In genomic region chr10:33706746-33707145, GRCh38 we compare ENCODE assay signal across 25 cellular contexts.
DNase-seq lines count a peak whose midpoint lies in the region; ATAC-seq, FAIRE-seq and TF ChIP-seq lines count a peak whose summit lies in the region.
"Had no signal": no experiment of that assay in that cellular context is flagged by ENCODE, and none has a peak within 500 bp of the region (broad histone marks: within the 10 kb centered on the region; RNA-seq: fewer than 3 reads in every experiment).

No MANE protein-coding gene starts in this region.

- peaks cover 21% of the 10 kb centered on the region for H3K4me1 ChIP-seq in ACC112 (ENCODE audit: control insufficient read depth, insufficient read depth, low read length, unreplicated experiment)
- peaks cover 0 to 5% (median 0%) of the 10 kb centered on the region in 4 experiments; a peak in 2 of 7 replicates for H3K4me1 ChIP-seq in H1 (replicated peaks in 1 of 4; ENCODE audit: control insufficient read depth in 3 of 4, insufficient read depth in 4 of 4, low read length in 3 of 4)
- H3K4me1 ChIP-seq in right cardiac atrium (ENCODE audit: control insufficient read depth, insufficient read depth, low read length): peaks cover 8% of the 10 kb centered on the region
- H3K4me1 ChIP-seq in thyroid gland: no peaks in the 10 kb centered on the region
- H3K4me1 ChIP-seq: ascending aorta, prostate gland had no signal

- FAIRE-seq in H1 (lab: Jason Lieb, UNC): no peak
- FAIRE-seq: GM19239 had no signal

- no peak overlapping the region for H4K5ac ChIP-seq in H1 (ENCODE audit: insufficient read length, low read depth, low read length)

- H2BK120ac ChIP-seq in H1 (replicated peaks; ENCODE audit: low read depth, low read length): peak overlapping the region; percentile 18

- no peak for TF ChIP-seq CTCF in HFFc6 (IDR thresholded peaks at IDR 0.05)
- TF ChIP-seq CTCF in H1 (IDR thresholded peaks at IDR 0.05; ENCODE audit: control extremely low read depth in 1 of 3, insufficient read depth in 1 of 3, low read depth in 1 of 3, low read length in 3 of 3): no peak
- TF ChIP-seq CTCF in thyroid gland (IDR thresholded peaks at IDR 0.05): no peak

- H2BK5ac ChIP-seq in H1 (ENCODE audit: low read depth, low read length): no peak overlapping the region

- no peak overlapping the region for H4K91ac ChIP-seq in H1 (replicated peaks; ENCODE audit: insufficient read length, low read length)

- no peak for TF ChIP-seq EP300 in H1 (IDR thresholded peaks at IDR 0.05; ENCODE audit: borderline replicate concordance in 1 of 2, low read depth in 2 of 2, low read length in 2 of 2)

- H2AK5ac ChIP-seq in H1 (ENCODE audit: low read depth, low read length): no peak overlapping the region

- no peaks in the 10 kb centered on the region for H3K36me3 Mint-ChIP-seq in HFFc6 (ENCODE audit: low read depth)
- H3K36me3 Mint-ChIP-seq: activated CD4-positive, alpha-beta memory T cell treated with anti-CD3 and anti-CD28 coated beads for 36 hours; CD8-positive, alpha-beta memory T cell; naive thymus-derived CD4-positive, alpha-beta T cell had no signal

- no peak overlapping the region for H3K14ac ChIP-seq in H1 (ENCODE audit: insufficient read length)

- H3K79me1 ChIP-seq in H1 (ENCODE audit: low read depth, low read length): no peaks in the 10 kb centered on the region

- CTCF ChIA-PET in H1 (lab: Charles Lee; ENCODE audit: partially characterized antibody): no interaction called here

- no peak overlapping the region for H3K4me3 ChIP-seq in ACC112 (ENCODE audit: low read depth, low read length)
- H3K4me3 ChIP-seq in H1 (ENCODE audit: extremely low read depth in 1 of 4, insufficient read depth in 2 of 4, low read depth in 3 of 4, low read length in 4 of 4): no peak overlapping the region
- H3K4me3 ChIP-seq in right cardiac atrium (ENCODE audit: low read length): no peak overlapping the region
- H3K4me3 ChIP-seq in thyroid gland (replicated peaks in 1 of 3): no peak overlapping the region
- H3K4me3 ChIP-seq: ascending aorta, lung, prostate gland, tibial artery had no signal

- no peak for TF ChIP-seq POLR2A in H1 (IDR thresholded peaks at IDR 0.05; ENCODE audit: control extremely low read depth in 1 of 2, low read depth in 2 of 2, low read length in 2 of 2)
- TF ChIP-seq POLR2A in thyroid gland (IDR thresholded peaks at IDR 0.05): no peak

- no peak overlapping the region for H3K23ac ChIP-seq in H1 (ENCODE audit: insufficient read length)

- no peaks in the 10 kb centered on the region for H3K36me3 ChIP-seq in ACC112 (ENCODE audit: insufficient read depth, low read length)
- no peaks in the 10 kb centered on the region for H3K36me3 ChIP-seq in H1 (ENCODE audit: control insufficient read depth in 2 of 4, insufficient read depth in 4 of 4, low read length in 3 of 4)
- no peaks in the 10 kb centered on the region for H3K36me3 ChIP-seq in thyroid gland
- H3K36me3 ChIP-seq: ascending aorta, prostate gland, tibial artery, WERI-Rb-1 had no signal

- H3K27ac Mint-ChIP-seq in HFFc6: peak overlapping the region; percentile 9; the same call in 1 of the 2 replicates
- H3K27ac Mint-ChIP-seq: activated CD4-positive, alpha-beta memory T cell treated with anti-CD3 and anti-CD28 coated beads for 36 hours; CD8-positive, alpha-beta memory T cell; naive thymus-derived CD4-positive, alpha-beta T cell had no signal

- DNase-seq in HFFc6: peak; percentile 15
- DNase-seq in H1 (ENCODE audit: low read depth in 1 of 2, low spot score in 2 of 2): no peak
- no peak for DNase-seq in right cardiac atrium
- no peak for DNase-seq in thyroid gland
- no peak for DNase-seq in cortex of kidney (lab: John Stamatoyannopoulos, UW)
- DNase-seq: ACHN; activated CD4-positive, alpha-beta memory T cell treated with anti-CD3 and anti-CD28 coated beads for 36 hours; activated naive CD4-positive, alpha-beta T cell; CD8-positive, alpha-beta memory T cell; DMS79 treated with DMSO at 0.1 percent for 48 hours; KBM-7; naive thymus-derived CD4-positive, alpha-beta T cell; NCI-H510A treated with DMSO at 0.1 percent for 48 hours; SHP77 treated with DMSO at 0.1 percent for 48 hours; stimulated activated CD4-positive, alpha-beta T cell treated with anti-CD3 and anti-CD28 coated beads, Interleukin-12 subunit alpha, Interleukin-12 subunit beta, amount 100 ng/mL, for 4 hours; T-helper 1 cell; WERI-Rb-1 had no signal

- H2AFZ ChIP-seq in ACC112 (ENCODE audit: low read length, unreplicated experiment) (no peak overlapping the region), H1 (ENCODE audit: low read length) (no peak overlapping the region)

- H3K23me2 ChIP-seq in H1 (ENCODE audit: low read depth, low read length): no peaks in the 10 kb centered on the region

- H3K9ac ChIP-seq in H1 (replicated peaks in 1 of 4; ENCODE audit: extremely low read depth in 1 of 4, low read depth in 3 of 4, low read length in 3 of 4): no peak overlapping the region

- H3K4me1 Mint-ChIP-seq in HFFc6 (ENCODE audit: low read depth): peaks cover 43% of the 10 kb centered on the region
- H3K4me1 Mint-ChIP-seq: CD8-positive, alpha-beta memory T cell; naive thymus-derived CD4-positive, alpha-beta T cell had no signal

- no peak overlapping the region for H2BK20ac ChIP-seq in H1 (ENCODE audit: low read length)

- TF ChIP-seq RAD21 in H1 (IDR thresholded peaks at IDR 0.05 in 1 of 2, conservative IDR thresholded peaks at IDR 0.05 in 1 of 2; ENCODE audit: low read depth in 2 of 2, low read length in 2 of 2): no peak

- no peak overlapping the region for H3K56ac ChIP-seq in H1 (replicated peaks; ENCODE audit: insufficient read length, low read depth, low read length)

- peak; percentile 48 to 55 for ATAC-seq in right cardiac atrium
- ATAC-seq in GM19351 (IDR thresholded peaks at IDR 0.05; ENCODE audit: unreplicated experiment): no peak
- ATAC-seq in GM19452 (IDR thresholded peaks at IDR 0.05; ENCODE audit: unreplicated experiment): no peak
- ATAC-seq: naive thymus-derived CD4-positive, alpha-beta T cell had no signal

- no peaks in the 10 kb centered on the region for H4K20me1 ChIP-seq in H1 (replicated peaks in 1 of 2; ENCODE audit: control insufficient read depth in 1 of 2, insufficient read depth in 2 of 2, low read length in 2 of 2)

- intact Hi-C loops in right cardiac atrium (cut with DNase I) (no loop called here), thyroid gland (cut with DNase I) (no loop called here)

- no peak overlapping the region for H4K8ac ChIP-seq in H1 (ENCODE audit: extremely low read depth, insufficient read depth, low read length)

- no peaks in the 10 kb centered on the region for H3K9me3 Mint-ChIP-seq in HFFc6
- H3K9me3 Mint-ChIP-seq: activated CD4-positive, alpha-beta memory T cell treated with anti-CD3 and anti-CD28 coated beads for 36 hours; naive thymus-derived CD4-positive, alpha-beta T cell had no signal

- H3K9me3 ChIP-seq in H1 (ENCODE audit: insufficient read depth in 2 of 2, low read depth in 1 of 2, low read length in 1 of 2) (no peaks in the 10 kb centered on the region), right cardiac atrium (ENCODE audit: control insufficient read depth, low read length) (no peaks in the 10 kb centered on the region), thyroid gland (no peaks in the 10 kb centered on the region)
- H3K9me3 ChIP-seq: ascending aorta, prostate gland, tibial artery had no signal

- H3K27me3 ChIP-seq in ACC112 (ENCODE audit: insufficient read depth, low read length) (no peaks in the 10 kb centered on the region), H1 (replicated peaks in 1 of 4; ENCODE audit: control insufficient read depth in 3 of 4, extremely low read depth in 1 of 4, insufficient read depth in 3 of 4, low read length in 3 of 4) (no peaks in the 10 kb centered on the region), right cardiac atrium (ENCODE audit: control insufficient read depth, insufficient read depth) (no peaks in the 10 kb centered on the region), thyroid gland (no peaks in the 10 kb centered on the region)
- H3K27me3 ChIP-seq: ascending aorta, tibial artery had no signal

- H3K18ac ChIP-seq in H1 (ENCODE audit: extremely low read depth, low read length): no peak overlapping the region

- no peak overlapping the region for H3K4me3 Mint-ChIP-seq in HFFc6
- H3K4me3 Mint-ChIP-seq: activated CD4-positive, alpha-beta memory T cell treated with anti-CD3 and anti-CD28 coated beads for 36 hours; CD8-positive, alpha-beta memory T cell; naive thymus-derived CD4-positive, alpha-beta T cell had no signal

- H3K79me2 ChIP-seq in ACC112 (ENCODE audit: control insufficient read depth, insufficient read depth, low read length, unreplicated experiment): no peaks in the 10 kb centered on the region
- no peaks in the 10 kb centered on the region for H3K79me2 ChIP-seq in H1 (ENCODE audit: control insufficient read depth in 1 of 2, insufficient read depth in 2 of 2, low read length in 2 of 2)

- POLR2A ChIA-PET in H1 (lab: Charles Lee; ENCODE audit: partially characterized antibody): no interaction called here

- no peak overlapping the region for H2BK15ac ChIP-seq in H1 (ENCODE audit: low read length)

- peak overlapping the region; percentile 69 for H3K27ac ChIP-seq in ACC112 (ENCODE audit: low read depth, low read length)
- H3K27ac ChIP-seq in H1 (ENCODE audit: low read depth, low read length): no peak overlapping the region
- H3K27ac ChIP-seq in right cardiac atrium (ENCODE audit: low read length): no peak overlapping the region
- H3K27ac ChIP-seq in thyroid gland: no peak overlapping the region
- H3K27ac ChIP-seq: ascending aorta, prostate gland, tibial artery, WERI-Rb-1 had no signal

- H3K4ac ChIP-seq in H1 (replicated peaks; ENCODE audit: insufficient read length, low read depth, low read length): no peak overlapping the region

- 93% methylated on average over 1 of the region's 1 CpG; no CpG with 5 or more reads in 1 of the 2 experiments for WGBS in H1 (ENCODE audit: extremely low coverage in 1 of 2, insufficient coverage in 1 of 2, insufficient read length in 1 of 2, insufficient replicate concordance in 2 of 2, low coverage in 1 of 2, low lambda C conversion rate in 2 of 2, missing lambda C conversion rate in 1 of 2), 2 experiments
- WGBS in right cardiac atrium: 42% methylated on average over 1 of the region's 1 CpG
- 66 to 83% methylated on average over 1 of the region's 1 CpG for WGBS in thyroid gland, 2 donors

- no peak overlapping the region; the same call in 1 of the 2 replicates for H2BK12ac ChIP-seq in H1 (ENCODE audit: low read depth, low read length)

- H3K4me2 ChIP-seq in H1 (ENCODE audit: insufficient read depth in 1 of 2, low read depth in 2 of 2, low read length in 2 of 2): no peak overlapping the region

- H3K27me3 Mint-ChIP-seq in HFFc6 (ENCODE audit: insufficient read depth): peaks cover 6% of the 10 kb centered on the region

TF ChIP-seq in H1, 55 proteins besides CTCF, POLR2A, EP300 and RAD21 (continues in another document):
- TF ChIP-seq SIRT6 (IDR thresholded peaks at IDR 0.05; ENCODE audit: low read length) (no peak), PHF8 (conservative IDR thresholded peaks at IDR 0.05; ENCODE audit: low read depth, low read length) (no peak), SP2 (IDR thresholded peaks at IDR 0.05; ENCODE audit: low read length) (no peak), TBP (IDR thresholded peaks at IDR 0.05; ENCODE audit: low read depth, low read length) (no peak), ASH2L (IDR thresholded peaks at IDR 0.05; ENCODE audit: low read length) (no peak), NRF1 (IDR thresholded peaks at IDR 0.05; ENCODE audit: low read depth, low read length) (no peak), RNF2 (IDR thresholded peaks at IDR 0.05; ENCODE audit: borderline replicate concordance, low read depth, low read length, missing control alignments, poor library complexity, severe bottlenecking) (no peak)

Comparison
In these comparisons a context has a peak if more than half of its experiments do, and no peak if none do; other contexts are left out.
1. ATAC-seq: peak in right cardiac atrium (2 of 2); none in GM19351 (single experiment) and GM19452 (single experiment).